12 cellular contexts compared by ENCODE assay signal in genomic region chr3:22685598-22685997, GRCh38.
DNase-seq lines count a peak whose midpoint lies in the region; ATAC-seq and TF ChIP-seq lines count a peak whose summit lies in the region.
"Had no signal": no experiment of that assay in that cellular context is flagged by ENCODE, and none has a peak within 500 bp of the region (broad histone marks: within the 10 kb centered on the region; RNA-seq: fewer than 3 reads in every experiment).

No MANE protein-coding gene starts in this region.

- H3K4me1 ChIP-seq in stomach (peaks cover 0 to 19% (median 0%) of the 10 kb centered on the region in 4 donors), prostate gland (replicated peaks) (no peaks in the 10 kb centered on the region)
- H3K4me1 ChIP-seq: esophagus squamous epithelium had no signal

- 40 to 65% (median 59%) methylated on average over 2 of the region's 2 CpGs for WGBS in stomach, 5 donors
- 93% methylated on average over 2 of the region's 2 CpGs for WGBS in prostate gland

- no peak overlapping the region for H3K4me3 ChIP-seq in stomach
- H3K4me3 ChIP-seq in prostate gland, result no peak overlapping the region
- H3K4me3 ChIP-seq: esophagus squamous epithelium, lung had no signal

- TF ChIP-seq EP300 in stomach (IDR thresholded peaks at IDR 0.05), result no peak

- H3K9me3 ChIP-seq in stomach (no peaks in the 10 kb centered on the region), prostate gland (no peaks in the 10 kb centered on the region)
- H3K9me3 ChIP-seq: esophagus squamous epithelium had no signal

- no peaks in the 10 kb centered on the region for H3K36me3 ChIP-seq in stomach
- no peaks in the 10 kb centered on the region for H3K36me3 ChIP-seq in prostate gland
- H3K36me3 ChIP-seq: esophagus squamous epithelium had no signal

- intact Hi-C loops in stomach (cut with DNase I; ENCODE audit: low total_unique reads) (no loop called here), prostate gland (cut with DNase I) (no loop called here)

- H3K27me3 ChIP-seq in stomach (no peaks in the 10 kb centered on the region), prostate gland (replicated peaks; ENCODE audit: insufficient read depth) (no peaks in the 10 kb centered on the region)
- H3K27me3 ChIP-seq: esophagus squamous epithelium had no signal

- H3K27ac ChIP-seq in stomach (no peak overlapping the region), prostate gland (no peak overlapping the region)
- H3K27ac ChIP-seq: esophagus squamous epithelium had no signal

- ATAC-seq in HG03354 (IDR thresholded peaks at IDR 0.05; ENCODE audit: poor library complexity, severe bottlenecking, unreplicated experiment), result peak; percentile 58
- ATAC-seq in SK-N-SH treated with all-trans-retinoic acid at 6 μM for 48 hours, result peak; percentile 63

- DNase-seq in D341Med (ENCODE audit: low spot score), result peak; percentile 43
- DNase-seq in iris pigment epithelial cell (ENCODE audit: low read depth), result peak; percentile 17
- no peak for DNase-seq in stomach
- no peak for DNase-seq in cerebellum (ENCODE audit: low spot score)
- no peak for DNase-seq in amygdala (lab: John Stamatoyannopoulos, UW)
- no peak for DNase-seq in prostate gland (ENCODE audit: low spot score)
- DNase-seq: activated naive CD8-positive, alpha-beta T cell treated with anti-CD3 and anti-CD28 coated beads for 36 hours; esophagus squamous epithelium; Karpas-422 had no signal

- no peak for TF ChIP-seq CTCF in stomach (IDR thresholded peaks at IDR 0.05)
- no peak for TF ChIP-seq CTCF in prostate gland (IDR thresholded peaks at IDR 0.05)

- TF ChIP-seq POLR2A in stomach (IDR thresholded peaks at IDR 0.05) (no peak), prostate gland (IDR thresholded peaks at IDR 0.05) (no peak)

TF ChIP-seq in SK-N-SH treated with all-trans-retinoic acid at 6 μM for 48 hours, 23 proteins besides CTCF, POLR2A, EP300 and RAD21:
- TF ChIP-seq ZNF8 (CRISPR knock-in tag; IDR thresholded peaks at IDR 0.05) (no peak), ZFP3 (CRISPR knock-in tag; IDR thresholded peaks at IDR 0.05) (no peak), POU6F1 (CRISPR knock-in tag; IDR thresholded peaks at IDR 0.05; ENCODE audit: borderline replicate concordance, low read depth) (no peak), ZC3H10 (CRISPR knock-in tag; IDR thresholded peaks at IDR 0.05) (no peak), RARB (CRISPR knock-in tag; IDR thresholded peaks at IDR 0.05) (no peak), ISL1 (CRISPR knock-in tag; IDR thresholded peaks at IDR 0.05) (no peak), CSRNP3 (CRISPR knock-in tag; IDR thresholded peaks at IDR 0.05) (no peak), PATZ1 (CRISPR knock-in tag; IDR thresholded peaks at IDR 0.05; ENCODE audit: borderline replicate concordance) (no peak), ESRRG (CRISPR knock-in tag; IDR thresholded peaks at IDR 0.05) (no peak), ZNF565 (CRISPR knock-in tag; conservative IDR thresholded peaks at IDR 0.05; ENCODE audit: low read depth) (no peak), OSR1 (CRISPR knock-in tag; IDR thresholded peaks at IDR 0.05) (no peak), ZFP30 (CRISPR knock-in tag; IDR thresholded peaks at IDR 0.05) (no peak), TOX (CRISPR knock-in tag; IDR thresholded peaks at IDR 0.05; ENCODE audit: borderline replicate concordance) (no peak), BACH2 (CRISPR knock-in tag; IDR thresholded peaks at IDR 0.05; ENCODE audit: borderline replicate concordance) (no peak)

Comparison
In these comparisons a context has a peak if more than half of its experiments do, and no peak if none do; other contexts are left out.
1. DNase-seq: peak in D341Med (single experiment) and iris pigment epithelial cell (single experiment); none in stomach (single experiment), cerebellum (single experiment), amygdala (0 of 56) and prostate gland (single experiment).